Comparison of ENCODE assay signal across 18 cellular contexts in genomic region chr18:79784965-79785770, GRCh38. TPM values are rescaled to one million over a fixed set of nuclear protein-coding genes. Genes with fewer than 3 reads are reported as not detected.
DNase-seq lines count a peak whose midpoint lies in the region; ATAC-seq and FAIRE-seq lines count a peak whose summit lies in the region.
"Had no signal": no experiment of that assay in that cellular context is flagged by ENCODE, and none has a peak within 500 bp of the region (broad histone marks: within the 10 kb centered on the region; RNA-seq: fewer than 3 reads in every experiment).

No MANE protein-coding gene starts in this region.

- no peaks in the 10 kb centered on the region for H3K4me1 ChIP-seq in mesendoderm (ENCODE audit: control insufficient read depth, low read depth, low read length)
- H3K4me1 ChIP-seq: gastrocnemius medialis, parathyroid adenoma had no signal

- H3K9ac ChIP-seq in mesendoderm (ENCODE audit: low read length): no peak overlapping the region
- H3K9ac ChIP-seq: parathyroid adenoma had no signal

- H3K9me3 Mint-ChIP-seq in stimulated activated effector memory CD8-positive, alpha-beta T cell treated with anti-CD3 and anti-CD28 coated beads, Interleukin-12 subunit alpha, Interleukin-12 subunit beta, amount 100 ng/mL, for 72 hours: no peaks in the 10 kb centered on the region

- no peak overlapping the region for H3K56ac ChIP-seq in mesendoderm (ENCODE audit: low read length)

- H3K4me3 Mint-ChIP-seq in stimulated activated effector memory CD8-positive, alpha-beta T cell treated with anti-CD3 and anti-CD28 coated beads, Interleukin-12 subunit alpha, Interleukin-12 subunit beta, amount 100 ng/mL, for 72 hours: no peak overlapping the region
- H3K4me3 Mint-ChIP-seq: activated CD8-positive, alpha-beta T cell treated with anti-CD3 and anti-CD28 coated beads, Interleukin-2, amount 10 ng/mL, durations not matched to agents 7 days and 5 days; CD4-positive, CD25-positive, alpha-beta regulatory T cell had no signal

- WGBS in mesendoderm (ENCODE audit: extremely low coverage, insufficient coverage, low lambda C conversion rate): no CpG with 5 or more reads among the region's 32 CpGs

- H3K27ac ChIP-seq in mesendoderm (ENCODE audit: low read depth, low read length): no peak overlapping the region
- H3K27ac ChIP-seq: gastrocnemius medialis, HL-60, parathyroid adenoma, tibial artery had no signal

- no peak overlapping the region for H3K4ac ChIP-seq in mesendoderm (ENCODE audit: low read depth, low read length)

- H3K18ac ChIP-seq in mesendoderm (ENCODE audit: low read length): no peak overlapping the region

- FAIRE-seq in RCC 7860 (lab: Jason Lieb, UNC): peak; percentile 21

- H2BK15ac ChIP-seq in mesendoderm (replicated peaks; ENCODE audit: low read depth): no peak overlapping the region

- H3K79me1 ChIP-seq in mesendoderm (ENCODE audit: low read length): no peaks in the 10 kb centered on the region

- no peaks in the 10 kb centered on the region for H3K4me1 Mint-ChIP-seq in stimulated activated effector memory CD8-positive, alpha-beta T cell treated with anti-CD3 and anti-CD28 coated beads, Interleukin-12 subunit alpha, Interleukin-12 subunit beta, amount 100 ng/mL, for 72 hours
- H3K4me1 Mint-ChIP-seq: CD4-positive, CD25-positive, alpha-beta regulatory T cell had no signal

- ATAC-seq in stimulated activated effector memory CD8-positive, alpha-beta T cell treated with anti-CD3 and anti-CD28 coated beads, Interleukin-12 subunit alpha, Interleukin-12 subunit beta, amount 100 ng/mL, for 72 hours: peak; percentile 17
- ATAC-seq in GM19455 (IDR thresholded peaks at IDR 0.05; ENCODE audit: unreplicated experiment) (no peak), HG03095 (IDR thresholded peaks at IDR 0.05; ENCODE audit: unreplicated experiment) (no peak)
- ATAC-seq: activated CD8-positive, alpha-beta T cell treated with anti-CD3 and anti-CD28 coated beads, Interleukin-2, amount 10 ng/mL, durations not matched to agents 7 days and 5 days; gastrocnemius medialis had no signal

- H2BK5ac ChIP-seq in mesendoderm (ENCODE audit: low read length): no peak overlapping the region

- H3K36me3 Mint-ChIP-seq in stimulated activated effector memory CD8-positive, alpha-beta T cell treated with anti-CD3 and anti-CD28 coated beads, Interleukin-12 subunit alpha, Interleukin-12 subunit beta, amount 100 ng/mL, for 72 hours: no peaks in the 10 kb centered on the region
- H3K36me3 Mint-ChIP-seq: CD4-positive, CD25-positive, alpha-beta regulatory T cell had no signal

- H4K5ac ChIP-seq in mesendoderm (ENCODE audit: low read length): no peak overlapping the region

- H3K36me3 ChIP-seq in mesendoderm (ENCODE audit: control insufficient read depth, insufficient read depth, low read length): no peaks in the 10 kb centered on the region
- H3K36me3 ChIP-seq: gastrocnemius medialis, tibial artery had no signal

- no peak overlapping the region for H3K4me3 ChIP-seq in mesendoderm (ENCODE audit: low read length)
- H3K4me3 ChIP-seq: gastrocnemius medialis, tibial artery had no signal

- H3K23ac ChIP-seq in mesendoderm (ENCODE audit: low read length): no peak overlapping the region

- peaks cover 15% of the 10 kb centered on the region for H3K27me3 ChIP-seq in mesendoderm (ENCODE audit: insufficient read depth, low read length, poor library complexity)

- H2BK120ac ChIP-seq in mesendoderm (ENCODE audit: low read depth, low read length): no peak overlapping the region

- no peak overlapping the region for H4K8ac ChIP-seq in mesendoderm (ENCODE audit: low read depth, low read length)

- no peak overlapping the region for H2AK5ac ChIP-seq in mesendoderm (ENCODE audit: low read length)

- no peak overlapping the region for H3K4me2 ChIP-seq in mesendoderm (ENCODE audit: low read length)

- no peak overlapping the region for H3K27ac Mint-ChIP-seq in stimulated activated effector memory CD8-positive, alpha-beta T cell treated with anti-CD3 and anti-CD28 coated beads, Interleukin-12 subunit alpha, Interleukin-12 subunit beta, amount 100 ng/mL, for 72 hours
- H3K27ac Mint-ChIP-seq: activated CD8-positive, alpha-beta T cell treated with anti-CD3 and anti-CD28 coated beads, Interleukin-2, amount 10 ng/mL, durations not matched to agents 7 days and 5 days; CD4-positive, CD25-positive, alpha-beta regulatory T cell had no signal

- H3K79me2 ChIP-seq in mesendoderm (ENCODE audit: control insufficient read depth, insufficient read depth, low read length): no peaks in the 10 kb centered on the region
- H3K79me2 ChIP-seq: parathyroid adenoma had no signal

- DNase-seq in GM04504 (ENCODE audit: low read depth): peak; percentile 9
- peak; percentile 41 for DNase-seq in RCC 7860 (ENCODE audit: low spot score)
- peak; percentile 46 for DNase-seq in iris pigment epithelial cell (ENCODE audit: low read depth)
- DNase-seq in stimulated activated effector memory CD8-positive, alpha-beta T cell treated with anti-CD3 and anti-CD28 coated beads, Interleukin-12 subunit alpha, Interleukin-12 subunit beta, amount 100 ng/mL, for 72 hours (ENCODE audit: low spot score in 2 of 2): no peak
- DNase-seq in mesendoderm: no peak
- DNase-seq in 8988T: no peak
- DNase-seq: activated CD8-positive, alpha-beta T cell treated with anti-CD3 and anti-CD28 coated beads, Interleukin-2, amount 10 ng/mL, durations not matched to agents 7 days and 5 days; activated gamma-delta T cell treated with Interleukin-2 at 50 U/mL for 16 hours; CD4-positive, CD25-positive, alpha-beta regulatory T cell; gastrocnemius medialis; GF-D8; GOT3; SHP77; tibial artery had no signal

RNA-seq across cellular contexts. Expression of gene KCNG2, which starts 12.6 kb away (rescaled TPM):
- 0.04 TPM for polyA plus RNA-seq in mesendoderm (2013, experiment 1 of 2)
- polyA plus RNA-seq in mesendoderm (2013, experiment 2 of 2): not detected
- polyA plus RNA-seq: CD4-positive, CD25-positive, alpha-beta regulatory T cell had no signal

Comparison
In these comparisons a context has a peak if more than half of its experiments do, and no peak if none do; other contexts are left out.
1. DNase-seq: peak in GM04504 (single experiment), RCC 7860 (single experiment) and iris pigment epithelial cell (single experiment); none in stimulated activated effector memory CD8-positive, alpha-beta T cell treated with anti-CD3 and anti-CD28 coated beads, Interleukin-12 subunit alpha, Interleukin-12 subunit beta, amount 100 ng/mL, for 72 hours (0 of 2), mesendoderm (single experiment) and 8988T (single experiment).